ENCODE assay signal across 21 cellular contexts in genomic region chr4:725368-726234, GRCh38. TPM values are rescaled to one million over a fixed set of nuclear protein-coding genes. Genes with fewer than 3 reads are reported as not detected.
DNase-seq lines count a peak whose midpoint lies in the region; ATAC-seq, FAIRE-seq and TF ChIP-seq lines count a peak whose summit lies in the region.
"Had no signal": no experiment of that assay in that cellular context is flagged by ENCODE, and none has a peak within 500 bp of the region (broad histone marks: within the 10 kb centered on the region; RNA-seq: fewer than 3 reads in every experiment).

No MANE protein-coding gene starts in this region.

- no peak overlapping the region for H3K27ac Mint-ChIP-seq in CD8-positive, alpha-beta memory T cell
- peak overlapping the region in 4 of 5 experiments; percentile 76 to 99 (median 91) for H3K27ac Mint-ChIP-seq in brain
- H3K27ac Mint-ChIP-seq: stimulated activated memory B cell treated with anti-CD40 and anti-IgM and Interleukin-4, amounts not matched to agents 10 μg/mL and 1 μg/mL and 100 μg/mL, for 72 hours had no signal

- H3K9me3 ChIP-seq in CD8-positive, alpha-beta memory T cell (ENCODE audit: low read length), result no peaks in the 10 kb centered on the region
- no peaks in the 10 kb centered on the region for H3K9me3 ChIP-seq in mesenchymal stem cell (ENCODE audit: control insufficient read depth, low read length)
- H3K9me3 ChIP-seq in skeletal muscle tissue (ENCODE audit: control insufficient read depth in 3 of 3, low read length in 3 of 3), result no peaks in the 10 kb centered on the region
- H3K9me3 ChIP-seq in gastroesophageal sphincter, result no peaks in the 10 kb centered on the region
- H3K9me3 ChIP-seq: ascending aorta, MG63, prostate gland had no signal

- POLR2A ChIA-PET in CD8-positive, alpha-beta memory T cell (lab: Charles Lee), result interaction anchor here (0.7 kb wide), 1 partner anchor 54 kb away, joined by 3 read pairs; no protein-coding TSS in a partner anchor

- no peak overlapping the region for H3K23ac ChIP-seq in mesenchymal stem cell (ENCODE audit: low read length in 2 of 2)

- no peak overlapping the region for H2AFZ ChIP-seq in mesenchymal stem cell (ENCODE audit: low read depth, low read length)

- peaks cover 14% of the 10 kb centered on the region for H3K79me1 ChIP-seq in mesenchymal stem cell (replicated peaks; ENCODE audit: low read length, poor library complexity, severe bottlenecking)

- H3K36me3 ChIP-seq in CD8-positive, alpha-beta memory T cell (ENCODE audit: insufficient read depth, low read length), result no peaks in the 10 kb centered on the region
- H3K36me3 ChIP-seq in mesenchymal stem cell (ENCODE audit: control insufficient read depth in 1 of 2, insufficient read depth in 2 of 2, low read depth in 1 of 2, low read length in 2 of 2) (peaks cover 10 to 66% of the 10 kb centered on the region in 2 experiments), skeletal muscle tissue (ENCODE audit: control insufficient read depth in 3 of 3, insufficient read depth in 3 of 3, low read length in 3 of 3) (peaks cover 2 to 3% (median 3%) of the 10 kb centered on the region in 3 donors), gastroesophageal sphincter (peaks cover 0 to 34% of the 10 kb centered on the region in 2 donors)
- H3K36me3 ChIP-seq: MG63, prostate gland had no signal

- no peak overlapping the region for H2BK5ac ChIP-seq in mesenchymal stem cell (ENCODE audit: low read depth, low read length, poor library complexity, severe bottlenecking)

- H4K8ac ChIP-seq in mesenchymal stem cell (ENCODE audit: low read length), result peak overlapping the region; percentile 28

- no peak overlapping the region for H2BK12ac ChIP-seq in mesenchymal stem cell (ENCODE audit: low read length in 2 of 2)

- ATAC-seq in HG02938 (IDR thresholded peaks at IDR 0.05; ENCODE audit: unreplicated experiment), result no peak
- no peak for ATAC-seq in gastroesophageal sphincter
- ATAC-seq: stimulated activated memory B cell treated with anti-CD40 and anti-IgM and Interleukin-4, amounts not matched to agents 10 μg/mL and 1 μg/mL and 100 μg/mL, for 72 hours had no signal

- FAIRE-seq in RCC 7860 (lab: Jason Lieb, UNC), result no peak
- FAIRE-seq: HepG2 had no signal

- H3K4me3 Mint-ChIP-seq in CD8-positive, alpha-beta memory T cell, result no peak overlapping the region
- peak overlapping the region in 2 of 5 experiments; percentile 65 to 73 for H3K4me3 Mint-ChIP-seq in brain
- H3K4me3 Mint-ChIP-seq: stimulated activated memory B cell treated with anti-CD40 and anti-IgM and Interleukin-4, amounts not matched to agents 10 μg/mL and 1 μg/mL and 100 μg/mL, for 72 hours had no signal

- H3K9ac ChIP-seq in mesenchymal stem cell (ENCODE audit: low read length), result peak overlapping the region; percentile 64
- peak overlapping the region in 1 of 3 donors; percentile 50 for H3K9ac ChIP-seq in skeletal muscle tissue (ENCODE audit: low read depth in 1 of 3, low read length in 3 of 3)

- H4K91ac ChIP-seq in mesenchymal stem cell (ENCODE audit: low read length), result no peak overlapping the region

- no peak overlapping the region for H3K18ac ChIP-seq in mesenchymal stem cell (ENCODE audit: low read depth in 1 of 2, low read length in 2 of 2)

- H3K4me1 Mint-ChIP-seq in CD8-positive, alpha-beta memory T cell, result peaks cover 4 to 25% (median 15%) of the 10 kb centered on the region in 3 donors
- H3K4me1 Mint-ChIP-seq in brain, result peaks cover 38% of the 10 kb centered on the region

- no peak overlapping the region for H3K14ac ChIP-seq in mesenchymal stem cell (ENCODE audit: low read length in 2 of 2)

- H3K4me3 ChIP-seq in CD8-positive, alpha-beta memory T cell (ENCODE audit: low read length), result no peak overlapping the region
- H3K4me3 ChIP-seq in mesenchymal stem cell (ENCODE audit: insufficient read depth in 1 of 2, low read depth in 1 of 2, low read length in 2 of 2) (no peak overlapping the region), skeletal muscle tissue (ENCODE audit: low read length in 3 of 3) (no peak overlapping the region), gastroesophageal sphincter (no peak overlapping the region)
- H3K4me3 ChIP-seq: ascending aorta, MG63, prostate gland had no signal

- CTCF ChIA-PET in CD8-positive, alpha-beta memory T cell (lab: Charles Lee), result no interaction called here

- 97% methylated on average over 33 of the region's 42 CpGs for WGBS in mesenchymal stem cell
- WGBS in gastroesophageal sphincter (ENCODE audit: low coverage in 1 of 2), 2 donors, result 71% methylated on average over 1 of the region's 42 CpGs; no CpG with 5 or more reads in 1 of the 2 donors

- no peaks in the 10 kb centered on the region for H3K9me3 Mint-ChIP-seq in CD8-positive, alpha-beta memory T cell
- H3K9me3 Mint-ChIP-seq in brain, result peaks cover 0 to 13% (median 0%) of the 10 kb centered on the region in 5 experiments
- H3K9me3 Mint-ChIP-seq: naive B cell had no signal

- peak overlapping the region; percentile 16 for H3K27ac ChIP-seq in CD8-positive, alpha-beta memory T cell (ENCODE audit: low read depth, low read length)
- H3K27ac ChIP-seq in mesenchymal stem cell (ENCODE audit: low read length, poor library complexity, severe bottlenecking), result no peak overlapping the region
- peak overlapping the region; percentile 40 for H3K27ac ChIP-seq in skeletal muscle tissue (ENCODE audit: low read depth, low read length)
- H3K27ac ChIP-seq in gastroesophageal sphincter, result peak overlapping the region in 2 of 4 donors; percentile 49 to 59
- H3K27ac ChIP-seq: epithelial cell of prostate, prostate gland had no signal

- no peak overlapping the region for H2BK15ac ChIP-seq in mesenchymal stem cell (ENCODE audit: low read depth, poor library complexity, severe bottlenecking)

- peaks cover 0 to 32% (median 0%) of the 10 kb centered on the region in 3 donors for H3K36me3 Mint-ChIP-seq in CD8-positive, alpha-beta memory T cell
- peaks cover 62% of the 10 kb centered on the region for H3K36me3 Mint-ChIP-seq in brain
- H3K36me3 Mint-ChIP-seq: naive B cell had no signal

- no peak for TF ChIP-seq CTCF in brain (conservative IDR thresholded peaks at IDR 0.05)
- no peak for TF ChIP-seq CTCF in gastroesophageal sphincter (IDR thresholded peaks at IDR 0.05)

- H3K27me3 ChIP-seq in CD8-positive, alpha-beta memory T cell (ENCODE audit: insufficient read depth, low read length, poor library complexity, severe bottlenecking), result no peaks in the 10 kb centered on the region
- H3K27me3 ChIP-seq in mesenchymal stem cell (ENCODE audit: control insufficient read depth in 1 of 2, insufficient read depth in 1 of 2, low read length in 2 of 2) (no peaks in the 10 kb centered on the region), skeletal muscle tissue (ENCODE audit: control insufficient read depth in 3 of 3, insufficient read depth in 3 of 3, low read length in 3 of 3) (no peaks in the 10 kb centered on the region), gastroesophageal sphincter (no peaks in the 10 kb centered on the region)
- H3K27me3 ChIP-seq: ascending aorta, MG63 had no signal

- H3K4me1 ChIP-seq in CD8-positive, alpha-beta memory T cell (ENCODE audit: insufficient read depth, low read length), result no peaks in the 10 kb centered on the region
- peaks cover 24% of the 10 kb centered on the region for H3K4me1 ChIP-seq in mesenchymal stem cell (ENCODE audit: control insufficient read depth, insufficient read depth, low read depth, low read length)
- peaks cover 9 to 20% (median 12%) of the 10 kb centered on the region in 3 donors for H3K4me1 ChIP-seq in skeletal muscle tissue (ENCODE audit: control insufficient read depth in 3 of 3, insufficient read depth in 3 of 3, low read length in 3 of 3)
- peaks cover 0 to 35% (median 0%) of the 10 kb centered on the region in 3 donors for H3K4me1 ChIP-seq in gastroesophageal sphincter
- H3K4me1 ChIP-seq: ascending aorta, prostate gland had no signal

- no peak overlapping the region for H3K4ac ChIP-seq in mesenchymal stem cell (ENCODE audit: low read depth in 1 of 2, low read length in 2 of 2)

- no peak for TF ChIP-seq POLR2A in gastroesophageal sphincter (IDR thresholded peaks at IDR 0.05)

- DNase-seq in CD8-positive, alpha-beta memory T cell, result no peak
- DNase-seq in mesenchymal stem cell, result no peak
- no peak for DNase-seq in RCC 7860 (ENCODE audit: low spot score)
- no peak for DNase-seq in NCI-H748 (lab: John Stamatoyannopoulos, UW; ENCODE audit: unreplicated experiment)
- DNase-seq: activated CD4-positive, alpha-beta T cell treated with anti-CD3 and anti-CD28 coated beads, Interleukin-2, amount 50 U/mL, for 1 hour; activated gamma-delta T cell; COR-L47; MG63; naive B cell; RPMI8226; stimulated activated CD4-positive, alpha-beta T cell treated with anti-CD3 and anti-CD28 coated beads, Interleukin-15, amount 100 ng/mL, for 24 hours had no signal

- no peaks in the 10 kb centered on the region for H3K27me3 Mint-ChIP-seq in CD8-positive, alpha-beta memory T cell
- H3K27me3 Mint-ChIP-seq in brain, result peaks cover under 1% of the 10 kb centered on the region
- H3K27me3 Mint-ChIP-seq: naive B cell; stimulated activated memory B cell treated with anti-CD40 and anti-IgM and Interleukin-4, amounts not matched to agents 10 μg/mL and 1 μg/mL and 100 μg/mL, for 72 hours had no signal

- H2BK120ac ChIP-seq in mesenchymal stem cell (ENCODE audit: low read depth, low read length), result no peak overlapping the region

- no peak overlapping the region for H3K4me2 ChIP-seq in mesenchymal stem cell (ENCODE audit: low read length, poor library complexity, severe bottlenecking)

- TF ChIP-seq EP300 in gastroesophageal sphincter (IDR thresholded peaks at IDR 0.05), result no peak

- H2AK5ac ChIP-seq in mesenchymal stem cell (ENCODE audit: low read length, severe bottlenecking), result no peak overlapping the region

RNA-seq across cellular contexts. Expression of gene PCGF3, which starts 20.0 kb away (rescaled TPM):
- total RNA-seq in CD8-positive, alpha-beta memory T cell, result 10 to 100 TPM; 24.7 to 26.1 TPM
- 4.8 TPM for polyA plus RNA-seq in CD8-positive, alpha-beta memory T cell
- polyA plus RNA-seq in brain (ENCODE audit: insufficient read depth, low read depth, low replicate concordance), result 27.6 TPM
- polyA plus RNA-seq in mesenchymal stem cell (2013, experiment 1 of 2), result 33.6 TPM
- polyA plus RNA-seq in mesenchymal stem cell (2013, experiment 2 of 2), result 32.1 TPM
- 23.0 TPM for total RNA-seq in skeletal muscle tissue
- 10 to 100 TPM; 24.4 to 46.5 (median 40.7) TPM for total RNA-seq in gastroesophageal sphincter

RNA-seq across cellular contexts. Expression of gene SLC49A3, which starts 36.6 kb away (rescaled TPM):
- total RNA-seq in CD8-positive, alpha-beta memory T cell, result 1 to 10 TPM in 1 of 2 experiments, under 1 TPM in 1; 0.80 to 1.1 TPM
- 0.52 TPM for polyA plus RNA-seq in CD8-positive, alpha-beta memory T cell
- polyA plus RNA-seq in brain (ENCODE audit: insufficient read depth, low read depth, low replicate concordance), result 1.0 TPM
- polyA plus RNA-seq in mesenchymal stem cell (2013, experiment 1 of 2), result 1.4 TPM
- polyA plus RNA-seq in mesenchymal stem cell (2013, experiment 2 of 2), result 1.3 TPM
- total RNA-seq in skeletal muscle tissue (4.2 TPM), gastroesophageal sphincter (1 to 10 TPM; 5.2 to 8.7 (median 7.8) TPM)
- total RNA-seq: H4 had no signal

RNA-seq across cellular contexts. Expression of gene MYL5, which starts 51.3 kb away (rescaled TPM):
- 10 to 100 TPM; 17.1 to 19.5 TPM for total RNA-seq in CD8-positive, alpha-beta memory T cell
- polyA plus RNA-seq in CD8-positive, alpha-beta memory T cell, result 5.2 TPM
- 11.6 TPM for polyA plus RNA-seq in brain (ENCODE audit: insufficient read depth, low read depth, low replicate concordance)
- polyA plus RNA-seq in mesenchymal stem cell (2013, experiment 1 of 2), result 15.0 TPM
- polyA plus RNA-seq in mesenchymal stem cell (2013, experiment 2 of 2), result 13.1 TPM
- 978 TPM for total RNA-seq in skeletal muscle tissue
- total RNA-seq in gastroesophageal sphincter, result 10 to 100 TPM in 1 of 4 donors, 1 to 10 TPM in 3; 1.5 to 12.6 (median 3.8) TPM

RNA-seq across cellular contexts. Expression of gene ATP5ME, which starts 51.5 kb away (rescaled TPM):
- 100 to 1,000 TPM; 284 to 291 TPM for total RNA-seq in CD8-positive, alpha-beta memory T cell
- 441 TPM for polyA plus RNA-seq in CD8-positive, alpha-beta memory T cell
- polyA plus RNA-seq in brain (ENCODE audit: insufficient read depth, low read depth, low replicate concordance), result 717 TPM
- polyA plus RNA-seq in mesenchymal stem cell (2013, experiment 1 of 2), result 1,109 TPM
- polyA plus RNA-seq in mesenchymal stem cell (2013, experiment 2 of 2), result 1,079 TPM
- total RNA-seq in skeletal muscle tissue, result 220 TPM
- 100 to 1,000 TPM in 3 of 4 donors, 10 to 100 TPM in 1; 56.9 to 116 (median 106) TPM for total RNA-seq in gastroesophageal sphincter
- total RNA-seq: ascending aorta had no signal

Comparison
In these comparisons a context has a peak if more than half of its experiments do, and no peak if none do; other contexts are left out.
1. H3K27ac Mint-ChIP-seq: peak in brain (4 of 5); none in CD8-positive, alpha-beta memory T cell (0 of 8).
2. RNA of gene MYL5, which starts 51.3 kb away (total RNA-seq): 978 TPM in skeletal muscle tissue (single experiment); 17.1 to 19.5 TPM in CD8-positive, alpha-beta memory T cell and 1.5 to 12.6 TPM in gastroesophageal sphincter; every median in the first group is over 10 times any median in the second.